In the genomic region with DNA sequence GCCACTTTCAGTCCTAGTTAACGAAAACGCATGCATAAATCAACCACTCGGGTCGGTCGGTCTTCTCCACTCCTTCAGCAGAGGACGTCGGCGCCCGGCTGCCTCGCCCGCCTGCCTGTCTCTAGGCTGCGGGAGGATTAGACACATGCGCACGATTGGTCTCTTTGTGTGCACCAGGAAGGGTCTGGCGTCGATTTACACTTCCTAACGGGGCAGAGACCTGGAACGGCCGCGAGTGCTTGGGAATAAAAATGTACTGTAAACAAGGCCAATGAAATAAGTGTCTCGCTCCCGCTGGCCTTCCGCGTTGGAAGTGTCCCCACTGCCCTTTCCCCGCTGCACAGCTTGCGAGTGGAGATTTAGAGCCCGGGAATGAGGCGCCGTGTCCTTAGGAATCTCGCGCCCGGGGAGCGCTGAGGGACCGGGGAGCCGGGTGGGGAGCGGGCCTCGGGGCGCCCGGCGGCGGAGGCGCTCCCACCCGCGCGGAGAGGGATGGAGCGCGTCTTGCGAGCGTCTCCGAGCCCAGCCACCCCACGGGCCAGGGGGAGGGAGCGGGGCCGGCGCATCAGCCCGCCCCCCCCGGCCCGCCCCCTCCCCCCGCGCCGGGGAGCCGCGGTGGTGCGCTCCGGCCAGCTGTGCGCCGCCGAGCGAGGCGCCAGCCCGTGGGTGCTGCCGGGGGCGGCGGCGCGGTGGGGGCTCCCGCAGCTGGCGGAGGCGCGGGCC, we compare ENCODE assay signal across 9 cellular contexts. TPM values are rescaled to one million over a fixed set of nuclear protein-coding genes. Genes with fewer than 3 reads are reported as not detected.
DNase-seq lines count a peak whose midpoint lies in the region; TF ChIP-seq lines count a peak whose summit lies in the region.
"Had no signal": no experiment of that assay in that cellular context is flagged by ENCODE, and none has a peak within 500 bp of the region (broad histone marks: within the 10 kb centered on the region; RNA-seq: fewer than 3 reads in every experiment).

A gene (plus strand): TSS at position 636 of the 723 bp plus-strand sequence.

- H3K27me3 Mint-ChIP-seq in endothelial cell (ENCODE audit: unreplicated experiment) = peaks cover 17% of the 10 kb centered on the region

- peaks cover 20% of the 10 kb centered on the region for H3K27me3 ChIP-seq in BJ (ENCODE audit: control insufficient read depth, insufficient read depth, low read length)
- no peaks in the 10 kb centered on the region for H3K27me3 ChIP-seq in SK-N-SH (ENCODE audit: insufficient read depth)
- H3K27me3 ChIP-seq in thymus (ENCODE audit: control insufficient read depth, insufficient read depth) = peaks cover 33% of the 10 kb centered on the region

- H3K36me3 Mint-ChIP-seq in endothelial cell (ENCODE audit: low read depth, unreplicated experiment) = no peaks in the 10 kb centered on the region

- TF ChIP-seq EP300 in Ishikawa (IDR thresholded peaks at IDR 0.05; ENCODE audit: borderline replicate concordance) (no peak), SK-N-SH (IDR thresholded peaks at IDR 0.05; ENCODE audit: borderline replicate concordance in 1 of 2, low read depth in 1 of 2, low read length in 1 of 2) (0 out of 4 replicates have a peak, but pooled peaks of 1 of the 2 experiments have one; percentile 22)

- H3K79me2 ChIP-seq in SK-N-SH (ENCODE audit: insufficient read depth) = peaks cover 3% of the 10 kb centered on the region; the same call in 1 of the 2 replicates

- peak within 1 kb of the TSS; percentile 92 for H3K4me3 Mint-ChIP-seq in endothelial cell (ENCODE audit: unreplicated experiment)

- H3K4me3 ChIP-seq in BJ (ENCODE audit: low read depth, low read length) (peak within 1 kb of the TSS; percentile 51), SK-N-SH (ENCODE audit: low read depth in 2 of 2, low read length in 1 of 2) (peak within 1 kb of the TSS; percentile 82 to 84), thymus (ENCODE audit: low read length) (peak within 1 kb of the TSS; percentile 29)

- no peaks in the 10 kb centered on the region for H3K9me3 ChIP-seq in SK-N-SH
- no peaks in the 10 kb centered on the region for H3K9me3 ChIP-seq in thymus (ENCODE audit: control insufficient read depth)

- peak within 1 kb of the TSS; percentile 83 for H3K4me2 ChIP-seq in SK-N-SH

- DNase-seq in BJ (ENCODE audit: low read depth) = peak; percentile 15
- DNase-seq in SK-N-SH = peak; percentile 94
- peak; percentile 72 for DNase-seq in endothelial cell (ENCODE audit: low spot score)
- peak; percentile 5 to 56 for DNase-seq in lung microvascular endothelial cell (ENCODE audit: low read depth in 2 of 2)
- no peak for DNase-seq in 8988T
- DNase-seq in GDM1 (lab: John Stamatoyannopoulos, UW) = no peak

- H2AFZ ChIP-seq in SK-N-SH (ENCODE audit: low read depth) = peak within 1 kb of the TSS; percentile 97

- peak within 1 kb of the TSS; percentile 83 to 98 for H3K27ac ChIP-seq in SK-N-SH (ENCODE audit: low read depth in 2 of 2, low read length in 1 of 2)
- H3K27ac ChIP-seq in thymus (ENCODE audit: low read depth) = peak within 1 kb of the TSS; percentile 42
- H3K27ac ChIP-seq: epithelial cell of prostate had no signal

- TF ChIP-seq CTCF in BJ (IDR thresholded peaks at IDR 0.05; ENCODE audit: insufficient read depth, low read depth, low read length) (no peak), SK-N-SH (IDR thresholded peaks at IDR 0.05) (no peak), endothelial cell (IDR thresholded peaks at IDR 0.05; ENCODE audit: unreplicated experiment) (no peak)

- H3K27ac Mint-ChIP-seq in endothelial cell (ENCODE audit: unreplicated experiment) = peak within 1 kb of the TSS; percentile 10

- POLR2A ChIA-PET in BJ (lab: Charles Lee) (no interaction called here), SK-N-SH (lab: Yijun Ruan, JAX) (no interaction called here)

- no peaks in the 10 kb centered on the region for H3K9me2 ChIP-seq in SK-N-SH

- peaks cover 0 to 3% of the 10 kb centered on the region in 2 experiments; a peak in 2 of 4 replicates for H3K4me1 ChIP-seq in SK-N-SH (ENCODE audit: control insufficient read depth in 1 of 2, insufficient read depth in 2 of 2, low read depth in 1 of 2, low read length in 1 of 2)
- no peaks in the 10 kb centered on the region for H3K4me1 ChIP-seq in thymus (ENCODE audit: control insufficient read depth, insufficient read depth, low read length)

- peak within 1 kb of the TSS; percentile 80 for H3K9ac ChIP-seq in SK-N-SH

- H3K36me3 ChIP-seq in BJ (ENCODE audit: control insufficient read depth, insufficient read depth, low read length) (no peaks in the 10 kb centered on the region), SK-N-SH (replicated peaks in 1 of 2; ENCODE audit: control insufficient read depth in 1 of 2, insufficient read depth in 2 of 2, low read length in 1 of 2) (peaks cover 0 to 3% of the 10 kb centered on the region in 2 experiments), thymus (ENCODE audit: control insufficient read depth, insufficient read depth) (no peaks in the 10 kb centered on the region)

- peaks cover 9% of the 10 kb centered on the region for H3K4me1 Mint-ChIP-seq in endothelial cell (ENCODE audit: unreplicated experiment)

- CTCF ChIA-PET in BJ (lab: Yijun Ruan, JAX) (no interaction called here), SK-N-SH (lab: Yijun Ruan, JAX) (no interaction called here)

- WGBS in SK-N-SH (ENCODE audit: low lambda C conversion rate) = under 1% methylated on average over 21 of the region's 79 CpGs
- WGBS in thymus = 1% methylated on average over 74 of the region's 79 CpGs

- no peaks in the 10 kb centered on the region for H3K9me3 Mint-ChIP-seq in endothelial cell (ENCODE audit: unreplicated experiment)

- peaks cover 9% of the 10 kb centered on the region for H3F3A ChIP-seq in SK-N-SH (replicated peaks; ENCODE audit: insufficient read depth)

- H4K20me1 ChIP-seq in SK-N-SH (ENCODE audit: insufficient read depth) = no peaks in the 10 kb centered on the region

- TF ChIP-seq RAD21 in Ishikawa (IDR thresholded peaks at IDR 0.05; ENCODE audit: low read depth) (no peak), SK-N-SH (IDR thresholded peaks at IDR 0.05; ENCODE audit: low read length) (no peak; the same call in 1 of the 2 replicates)

TF ChIP-seq in Ishikawa, 13 proteins besides CTCF, POLR2A, EP300 and RAD21:
- TF ChIP-seq, protein P1, sequence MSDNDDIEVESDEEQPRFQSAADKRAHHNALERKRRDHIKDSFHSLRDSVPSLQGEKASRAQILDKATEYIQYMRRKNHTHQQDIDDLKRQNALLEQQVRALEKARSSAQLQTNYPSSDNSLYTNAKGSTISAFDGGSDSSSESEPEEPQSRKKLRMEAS (IDR thresholded peaks at IDR 0.05) = peak; percentile 83
- TF ChIP-seq CEBPB (IDR thresholded peaks at IDR 0.05) = no peak
- 0 out of 2 replicates have a peak, but pooled peaks have one; percentile 21 for TF ChIP-seq TCF12 (IDR thresholded peaks at IDR 0.05; ENCODE audit: low read depth)
TF ChIP-seq in Ishikawa: peak in this region for 2.

TF ChIP-seq in SK-N-SH, 30 proteins besides CTCF, POLR2A, EP300 and RAD21 (continues in another document):
- TF ChIP-seq, protein P2, sequence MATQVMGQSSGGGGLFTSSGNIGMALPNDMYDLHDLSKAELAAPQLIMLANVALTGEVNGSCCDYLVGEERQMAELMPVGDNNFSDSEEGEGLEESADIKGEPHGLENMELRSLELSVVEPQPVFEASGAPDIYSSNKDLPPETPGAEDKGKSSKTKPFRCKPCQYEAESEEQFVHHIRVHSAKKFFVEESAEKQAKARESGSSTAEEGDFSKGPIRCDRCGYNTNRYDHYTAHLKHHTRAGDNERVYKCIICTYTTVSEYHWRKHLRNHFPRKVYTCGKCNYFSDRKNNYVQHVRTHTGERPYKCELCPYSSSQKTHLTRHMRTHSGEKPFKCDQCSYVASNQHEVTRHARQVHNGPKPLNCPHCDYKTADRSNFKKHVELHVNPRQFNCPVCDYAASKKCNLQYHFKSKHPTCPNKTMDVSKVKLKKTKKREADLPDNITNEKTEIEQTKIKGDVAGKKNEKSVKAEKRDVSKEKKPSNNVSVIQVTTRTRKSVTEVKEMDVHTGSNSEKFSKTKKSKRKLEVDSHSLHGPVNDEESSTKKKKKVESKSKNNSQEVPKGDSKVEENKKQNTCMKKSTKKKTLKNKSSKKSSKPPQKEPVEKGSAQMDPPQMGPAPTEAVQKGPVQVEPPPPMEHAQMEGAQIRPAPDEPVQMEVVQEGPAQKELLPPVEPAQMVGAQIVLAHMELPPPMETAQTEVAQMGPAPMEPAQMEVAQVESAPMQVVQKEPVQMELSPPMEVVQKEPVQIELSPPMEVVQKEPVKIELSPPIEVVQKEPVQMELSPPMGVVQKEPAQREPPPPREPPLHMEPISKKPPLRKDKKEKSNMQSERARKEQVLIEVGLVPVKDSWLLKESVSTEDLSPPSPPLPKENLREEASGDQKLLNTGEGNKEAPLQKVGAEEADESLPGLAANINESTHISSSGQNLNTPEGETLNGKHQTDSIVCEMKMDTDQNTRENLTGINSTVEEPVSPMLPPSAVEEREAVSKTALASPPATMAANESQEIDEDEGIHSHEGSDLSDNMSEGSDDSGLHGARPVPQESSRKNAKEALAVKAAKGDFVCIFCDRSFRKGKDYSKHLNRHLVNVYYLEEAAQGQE (IDR thresholded peaks at IDR 0.05; ENCODE audit: low read depth, low read length) = no peak
- TF ChIP-seq MXI1 (IDR thresholded peaks at IDR 0.05; ENCODE audit: low read depth, low read length) (peak; percentile 81; the same call in 1 of the 2 replicates), SMC3 (IDR thresholded peaks at IDR 0.05; ENCODE audit: low read depth, low read length) (peak; percentile 25; the same call in 1 of the 2 replicates), GABPA (IDR thresholded peaks at IDR 0.05; ENCODE audit: low read depth) (no peak), TEAD4 (IDR thresholded peaks at IDR 0.05; ENCODE audit: borderline replicate concordance, insufficient read depth) (no peak), CHD2 (IDR thresholded peaks at IDR 0.05; ENCODE audit: low read length, partially characterized antibody) (peak; percentile 22)
- TF ChIP-seq, protein P3, sequence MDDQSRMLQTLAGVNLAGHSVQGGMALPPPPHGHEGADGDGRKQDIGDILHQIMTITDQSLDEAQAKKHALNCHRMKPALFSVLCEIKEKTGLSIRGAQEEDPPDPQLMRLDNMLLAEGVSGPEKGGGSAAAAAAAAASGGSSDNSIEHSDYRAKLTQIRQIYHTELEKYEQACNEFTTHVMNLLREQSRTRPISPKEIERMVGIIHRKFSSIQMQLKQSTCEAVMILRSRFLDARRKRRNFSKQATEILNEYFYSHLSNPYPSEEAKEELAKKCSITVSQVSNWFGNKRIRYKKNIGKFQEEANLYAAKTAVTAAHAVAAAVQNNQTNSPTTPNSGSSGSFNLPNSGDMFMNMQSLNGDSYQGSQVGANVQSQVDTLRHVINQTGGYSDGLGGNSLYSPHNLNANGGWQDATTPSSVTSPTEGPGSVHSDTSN (IDR thresholded peaks at IDR 0.05) = peak; percentile 36; the same call in 1 of the 2 replicates

RNA-seq across cellular contexts. Expression of the gene that starts here (rescaled TPM):
- polyA plus RNA-seq in BJ (2011; rRNA removed) = 0.26 and 0.55 TPM in 2 replicates
- 0.09 and 1.1 TPM in 2 replicates for polyA minus RNA-seq in BJ (2011; rRNA and poly(A)+ RNA removed)
- polyA plus RNA-seq in SK-N-SH (2012; rRNA removed) = 3.9 and 5.4 TPM in 2 replicates
- 4.6 and 6.0 TPM in 2 replicates for polyA plus RNA-seq in SK-N-SH (2012; cell fraction: cytosol; rRNA removed)
- polyA plus RNA-seq in SK-N-SH (2012; cell fraction: nucleus; rRNA removed) = 1.8 and 2.6 TPM in 2 replicates
- 2.2 TPM for total RNA-seq in endothelial cell (ENCODE audit: unreplicated experiment)
- under 0.01 and 0.20 TPM in 2 replicates for total RNA-seq in lung microvascular endothelial cell
- polyA plus RNA-seq in thymus = 0.75 TPM

Comparison
In these comparisons a context has a peak if more than half of its experiments do, and no peak if none do; other contexts are left out.
1. Peak in DNase-seq in lung microvascular endothelial cell; RNA of the gene not detected or under 1 TPM.
2. DNase-seq: peak in BJ (single experiment), SK-N-SH (single experiment) and endothelial cell (single experiment); none in 8988T (single experiment) and GDM1 (single experiment).
3. H3K4me3 ChIP-seq: peak in every context shown above with its lines; median percentile 83 in SK-N-SH; 51 in BJ; 29 in thymus.